1 cellular context compared by ENCODE assay signal in the genomic region with DNA sequence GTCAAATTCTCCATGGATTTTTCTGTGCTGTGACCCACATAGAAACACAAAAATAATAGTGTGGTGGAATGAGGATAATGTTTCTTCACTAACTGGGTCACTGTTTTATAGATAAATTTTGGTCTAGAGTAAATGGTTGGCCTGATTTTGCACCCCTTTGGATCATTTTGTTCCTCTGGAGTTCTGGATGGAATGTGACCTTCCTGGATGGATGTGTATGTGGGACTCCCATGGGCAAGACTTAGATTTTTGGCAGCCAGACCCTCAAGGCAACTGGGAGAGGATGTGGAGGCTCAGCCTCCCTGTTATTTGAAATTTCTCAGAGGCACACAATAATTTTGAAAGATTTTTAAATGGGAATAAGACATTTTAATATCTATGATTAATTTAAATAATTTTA.
TF ChIP-seq lines count a peak whose summit lies in the region.

No MANE protein-coding gene starts in this region.

TF ChIP-seq in WTC11, 78 proteins besides CTCF, POLR2A, EP300 and RAD21 (continued from another document):
- TF ChIP-seq, protein P1, sequence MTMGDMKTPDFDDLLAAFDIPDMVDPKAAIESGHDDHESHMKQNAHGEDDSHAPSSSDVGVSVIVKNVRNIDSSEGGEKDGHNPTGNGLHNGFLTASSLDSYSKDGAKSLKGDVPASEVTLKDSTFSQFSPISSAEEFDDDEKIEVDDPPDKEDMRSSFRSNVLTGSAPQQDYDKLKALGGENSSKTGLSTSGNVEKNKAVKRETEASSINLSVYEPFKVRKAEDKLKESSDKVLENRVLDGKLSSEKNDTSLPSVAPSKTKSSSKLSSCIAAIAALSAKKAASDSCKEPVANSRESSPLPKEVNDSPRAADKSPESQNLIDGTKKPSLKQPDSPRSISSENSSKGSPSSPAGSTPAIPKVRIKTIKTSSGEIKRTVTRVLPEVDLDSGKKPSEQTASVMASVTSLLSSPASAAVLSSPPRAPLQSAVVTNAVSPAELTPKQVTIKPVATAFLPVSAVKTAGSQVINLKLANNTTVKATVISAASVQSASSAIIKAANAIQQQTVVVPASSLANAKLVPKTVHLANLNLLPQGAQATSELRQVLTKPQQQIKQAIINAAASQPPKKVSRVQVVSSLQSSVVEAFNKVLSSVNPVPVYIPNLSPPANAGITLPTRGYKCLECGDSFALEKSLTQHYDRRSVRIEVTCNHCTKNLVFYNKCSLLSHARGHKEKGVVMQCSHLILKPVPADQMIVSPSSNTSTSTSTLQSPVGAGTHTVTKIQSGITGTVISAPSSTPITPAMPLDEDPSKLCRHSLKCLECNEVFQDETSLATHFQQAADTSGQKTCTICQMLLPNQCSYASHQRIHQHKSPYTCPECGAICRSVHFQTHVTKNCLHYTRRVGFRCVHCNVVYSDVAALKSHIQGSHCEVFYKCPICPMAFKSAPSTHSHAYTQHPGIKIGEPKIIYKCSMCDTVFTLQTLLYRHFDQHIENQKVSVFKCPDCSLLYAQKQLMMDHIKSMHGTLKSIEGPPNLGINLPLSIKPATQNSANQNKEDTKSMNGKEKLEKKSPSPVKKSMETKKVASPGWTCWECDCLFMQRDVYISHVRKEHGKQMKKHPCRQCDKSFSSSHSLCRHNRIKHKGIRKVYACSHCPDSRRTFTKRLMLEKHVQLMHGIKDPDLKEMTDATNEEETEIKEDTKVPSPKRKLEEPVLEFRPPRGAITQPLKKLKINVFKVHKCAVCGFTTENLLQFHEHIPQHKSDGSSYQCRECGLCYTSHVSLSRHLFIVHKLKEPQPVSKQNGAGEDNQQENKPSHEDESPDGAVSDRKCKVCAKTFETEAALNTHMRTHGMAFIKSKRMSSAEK (CRISPR knock-in tag; IDR thresholded peaks at IDR 0.05; ENCODE audit: borderline replicate concordance), result no peak
